17 cellular contexts compared by ENCODE assay signal in the genomic region with DNA sequence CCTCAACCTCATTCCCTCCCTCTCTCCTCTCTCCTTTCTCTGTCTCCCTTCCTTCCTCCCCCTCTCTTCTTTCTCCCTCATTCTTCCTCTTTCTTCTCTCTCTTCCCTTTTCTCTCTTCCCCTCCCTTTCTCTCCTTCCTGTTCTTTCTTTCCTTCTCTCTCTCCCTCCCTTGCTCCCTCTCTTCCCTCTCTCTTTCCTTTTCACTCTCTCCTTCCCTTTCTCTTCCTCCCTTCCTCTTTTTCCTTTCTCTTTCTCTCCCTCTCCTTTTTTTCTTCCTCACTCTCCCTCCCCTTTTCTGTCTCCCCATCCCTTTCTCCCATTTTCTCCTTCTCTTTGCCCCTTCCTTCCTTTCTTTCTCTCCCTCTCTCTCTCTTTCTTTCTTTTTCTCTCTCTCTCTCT. TPM values are rescaled to one million over a fixed set of nuclear protein-coding genes. Genes with fewer than 3 reads are reported as not detected.
DNase-seq lines count a peak whose midpoint lies in the region; ATAC-seq, FAIRE-seq and TF ChIP-seq lines count a peak whose summit lies in the region.
"Had no signal": no experiment of that assay in that cellular context is flagged by ENCODE, and none has a peak within 500 bp of the region (broad histone marks: within the 10 kb centered on the region; RNA-seq: fewer than 3 reads in every experiment).

No MANE protein-coding gene starts in this region.

- TF ChIP-seq CTCF in HepG2 (CRISPR knock-in tag; IDR thresholded peaks at IDR 0.05) = no peak
- TF ChIP-seq CTCF in right lobe of liver (IDR thresholded peaks at IDR 0.05) = no peak
- TF ChIP-seq CTCF in OCI-LY3 (IDR thresholded peaks at IDR 0.05; ENCODE audit: low read depth, low read length) = no peak

- no peaks in the 10 kb centered on the region for H3K36me3 Mint-ChIP-seq in naive thymus-derived CD4-positive, alpha-beta T cell
- H3K36me3 Mint-ChIP-seq: CD8-positive, alpha-beta T cell had no signal

- no TSS peak for BruUV-seq in HepG2 (replicated peaks; lab: Mats Ljungman, UMichigan)

- DNase-seq in HepG2 (ENCODE audit: low spot score) (no peak), right lobe of liver (no peak), neuronal stem cell (ENCODE audit: low spot score) (no peak), erythroblast (lab: John Stamatoyannopoulos, UW) (no peak)
- DNase-seq in stimulated activated CD4-positive, alpha-beta T cell treated with anti-CD3 and anti-CD28 coated beads, Interleukin-2, amount 100 ng/mL, for 24 hours = no peak
- DNase-seq in naive thymus-derived CD4-positive, alpha-beta T cell = no peak
- DNase-seq: 8988T; CD8-positive, alpha-beta T cell; COR-L47; DMS 273 treated with DMSO at 0.1 percent for 48 hours; DMS53; GM23248; H7 had no signal

- H3K23ac ChIP-seq in neuronal stem cell (ENCODE audit: low read depth, low read length, poor library complexity) = peak overlapping the region; percentile 26

- CTCF ChIA-PET in HepG2 (lab: Yijun Ruan, JAX; ENCODE audit: low intra/inter-chr PET ratio, low total read pairs) = no interaction called here
- CTCF ChIA-PET in naive thymus-derived CD4-positive, alpha-beta T cell (lab: Charles Lee) = interaction anchor here (0.8 kb wide), 1 partner anchor 226 kb away, joined by 6 read pairs; no protein-coding TSS in a partner anchor

- H3K27me3 ChIP-seq in HepG2 (ENCODE audit: control insufficient read depth in 1 of 2, insufficient read depth in 2 of 2, low read length in 2 of 2) = peaks cover 0 to 8% of the 10 kb centered on the region in 2 experiments; a peak in 2 of 5 replicates
- H3K27me3 ChIP-seq in right lobe of liver = no peaks in the 10 kb centered on the region
- H3K27me3 ChIP-seq in OCI-LY3 (ENCODE audit: low read depth, low read length) = no peaks in the 10 kb centered on the region
- no peaks in the 10 kb centered on the region for H3K27me3 ChIP-seq in neuronal stem cell (ENCODE audit: control insufficient read depth in 3 of 3, insufficient read depth in 3 of 3, low read depth in 1 of 3, low read length in 3 of 3)
- no peaks in the 10 kb centered on the region for H3K27me3 ChIP-seq in naive thymus-derived CD4-positive, alpha-beta T cell (ENCODE audit: control insufficient read depth in 2 of 2, insufficient read depth in 2 of 2, low read length in 2 of 2)
- H3K27me3 ChIP-seq: BLaER1 treated with 17β-estradiol and CSF1 and Interleukin-3, amounts not matched to agents 10 nM and 100 nM had no signal

- intact Hi-C loops in HepG2 (cut with micrococcal nuclease; ENCODE audit: unreplicated experiment) = no loop called here
- intact Hi-C loops in right lobe of liver (cut with DNase I) = no loop called here
- intact Hi-C loops in naive thymus-derived CD4-positive, alpha-beta T cell (cut with micrococcal nuclease) = no loop called here

- H2AK5ac ChIP-seq in neuronal stem cell (ENCODE audit: low read depth, low read length) = no peak overlapping the region

- no peak overlapping the region for H3K27ac Mint-ChIP-seq in naive thymus-derived CD4-positive, alpha-beta T cell
- H3K27ac Mint-ChIP-seq: CD8-positive, alpha-beta T cell had no signal

- no peak for TF ChIP-seq RAD21 in HepG2 (CRISPR knock-in tag; IDR thresholded peaks at IDR 0.05)

- no peak overlapping the region for H2BK12ac ChIP-seq in neuronal stem cell (ENCODE audit: low read length)

- peaks cover 0 to 17% (median 11%) of the 10 kb centered on the region in 5 donors for H3K27me3 Mint-ChIP-seq in naive thymus-derived CD4-positive, alpha-beta T cell

- H3K14ac ChIP-seq in neuronal stem cell (ENCODE audit: low read length) = no peak overlapping the region

- H4K8ac ChIP-seq in neuronal stem cell (ENCODE audit: low read depth, low read length) = no peak overlapping the region

- H3K4me3 ChIP-seq in HepG2 (replicated peaks in 1 of 3; ENCODE audit: insufficient read depth in 1 of 3, low read depth in 2 of 3, low read length in 3 of 3) (no peak overlapping the region), right lobe of liver (no peak overlapping the region), OCI-LY3 (ENCODE audit: low read length) (no peak overlapping the region), neuronal stem cell (ENCODE audit: low read length in 2 of 2) (no peak overlapping the region)
- H3K4me3 ChIP-seq in naive thymus-derived CD4-positive, alpha-beta T cell (ENCODE audit: low read length) = no peak overlapping the region
- H3K4me3 ChIP-seq: BLaER1 treated with 17β-estradiol and CSF1 and Interleukin-3, amounts not matched to agents 10 nM and 100 nM; GM23248 had no signal

- H3K18ac ChIP-seq in neuronal stem cell (ENCODE audit: low read length) = no peak overlapping the region

- peaks cover 23% of the 10 kb centered on the region for H3K4me1 ChIP-seq in HepG2 (ENCODE audit: insufficient read depth, low read length)
- no peaks in the 10 kb centered on the region for H3K4me1 ChIP-seq in right lobe of liver
- peaks cover 9% of the 10 kb centered on the region; the same call in 1 of the 2 replicates for H3K4me1 ChIP-seq in OCI-LY3 (ENCODE audit: low read length)
- H3K4me1 ChIP-seq in neuronal stem cell (ENCODE audit: control insufficient read depth in 2 of 2, insufficient read depth in 1 of 2, low read depth in 1 of 2, low read length in 2 of 2) = peaks cover 0 to 3% of the 10 kb centered on the region in 2 donors
- H3K4me1 ChIP-seq in naive thymus-derived CD4-positive, alpha-beta T cell (ENCODE audit: control insufficient read depth in 2 of 2, insufficient read depth in 2 of 2, low read length in 2 of 2) = peaks cover 0 to 3% of the 10 kb centered on the region in 2 donors

- H2BK5ac ChIP-seq in neuronal stem cell (ENCODE audit: low read length) = no peak overlapping the region

- TF ChIP-seq POLR2A in HepG2 (IDR thresholded peaks at IDR 0.05; ENCODE audit: insufficient read depth in 1 of 2, low read depth in 2 of 2, low read length in 2 of 2) (no peak), right lobe of liver (IDR thresholded peaks at IDR 0.05) (no peak), erythroblast (IDR thresholded peaks at IDR 0.05; ENCODE audit: low read length) (no peak)

- no peaks in the 10 kb centered on the region for H3K9me3 Mint-ChIP-seq in naive thymus-derived CD4-positive, alpha-beta T cell
- H3K9me3 Mint-ChIP-seq: CD8-positive, alpha-beta T cell had no signal

- H4K20me1 ChIP-seq in HepG2 (ENCODE audit: insufficient read depth, low read length) (no peaks in the 10 kb centered on the region), OCI-LY3 (ENCODE audit: insufficient read depth, low read length) (no peaks in the 10 kb centered on the region)
- H4K20me1 ChIP-seq: BLaER1 treated with 17β-estradiol and CSF1 and Interleukin-3, amounts not matched to agents 10 nM and 100 nM had no signal

- POLR2A ChIA-PET in HepG2 (lab: Yijun Ruan, JAX) = no interaction called here
- POLR2A ChIA-PET in naive thymus-derived CD4-positive, alpha-beta T cell (lab: Charles Lee) = no interaction called here

- TF ChIP-seq EP300 in HepG2 (IDR thresholded peaks at IDR 0.05; ENCODE audit: low read depth in 2 of 2, low read length in 2 of 2) (no peak), HepG2 (CRISPR knock-in tag; IDR thresholded peaks at IDR 0.05; ENCODE audit: borderline replicate concordance) (no peak)

- no peak overlapping the region for H2BK15ac ChIP-seq in neuronal stem cell (ENCODE audit: low read length)

- H3K36me3 ChIP-seq in HepG2 (replicated peaks in 1 of 2; ENCODE audit: control insufficient read depth in 1 of 2, insufficient read depth in 2 of 2, low read length in 2 of 2) (no peaks in the 10 kb centered on the region), right lobe of liver (no peaks in the 10 kb centered on the region), OCI-LY3 (replicated peaks; ENCODE audit: low read depth, low read length) (no peaks in the 10 kb centered on the region), neuronal stem cell (replicated peaks in 1 of 2; ENCODE audit: control insufficient read depth in 2 of 2, insufficient read depth in 2 of 2, low read length in 2 of 2) (no peaks in the 10 kb centered on the region)
- H3K36me3 ChIP-seq in naive thymus-derived CD4-positive, alpha-beta T cell (ENCODE audit: control insufficient read depth in 2 of 3, insufficient read depth in 3 of 3, low read length in 3 of 3) = no peaks in the 10 kb centered on the region
- H3K36me3 ChIP-seq: BLaER1 treated with 17β-estradiol and CSF1 and Interleukin-3, amounts not matched to agents 10 nM and 100 nM had no signal

- H2AFZ ChIP-seq in HepG2 (ENCODE audit: low read length) (no peak overlapping the region), OCI-LY3 (ENCODE audit: low read depth, low read length) (no peak overlapping the region), neuronal stem cell (ENCODE audit: low read length) (no peak overlapping the region)
- H2AFZ ChIP-seq: GM23248 had no signal

- H3K79me1 ChIP-seq in neuronal stem cell (ENCODE audit: low read depth, low read length) = no peaks in the 10 kb centered on the region

- ATAC-seq in HepG2 (no peak), right lobe of liver (no peak), GM18519 (IDR thresholded peaks at IDR 0.05; ENCODE audit: low FRiP score, unreplicated experiment) (no peak)
- no peak for ATAC-seq in naive thymus-derived CD4-positive, alpha-beta T cell

- H3K4ac ChIP-seq in neuronal stem cell (ENCODE audit: low read length) = no peak overlapping the region

- H3K9me3 ChIP-seq in HepG2 (ENCODE audit: low read length) = no peaks in the 10 kb centered on the region
- H3K9me3 ChIP-seq in right lobe of liver = no peaks in the 10 kb centered on the region
- no peaks in the 10 kb centered on the region for H3K9me3 ChIP-seq in OCI-LY3 (ENCODE audit: insufficient read depth, low read length)
- no peaks in the 10 kb centered on the region for H3K9me3 ChIP-seq in neuronal stem cell (replicated peaks in 1 of 2; ENCODE audit: control insufficient read depth in 2 of 2, insufficient read depth in 1 of 2, low read depth in 1 of 2, low read length in 2 of 2)
- H3K9me3 ChIP-seq in naive thymus-derived CD4-positive, alpha-beta T cell (ENCODE audit: control insufficient read depth in 2 of 3, low read length in 3 of 3) = no peaks in the 10 kb centered on the region
- H3K9me3 ChIP-seq: BLaER1 treated with 17β-estradiol and CSF1 and Interleukin-3, amounts not matched to agents 10 nM and 100 nM had no signal

- H3K9ac ChIP-seq in HepG2 (ENCODE audit: insufficient read depth, low read depth, low read length) = no peak overlapping the region
- H3K9ac ChIP-seq in OCI-LY3 (ENCODE audit: low read length) = no peak overlapping the region
- no peak overlapping the region for H3K9ac ChIP-seq in neuronal stem cell (ENCODE audit: low read depth, low read length, poor library complexity)
- H3K9ac ChIP-seq: BLaER1 treated with 17β-estradiol and CSF1 and Interleukin-3, amounts not matched to agents 10 nM and 100 nM; GM23248 had no signal

- H2BK120ac ChIP-seq in neuronal stem cell (ENCODE audit: low read depth, low read length) = no peak overlapping the region

- FAIRE-seq in HepG2 (lab: Jason Lieb, UNC) = no peak
- FAIRE-seq: G401.6 had no signal

- H3K4me3 Mint-ChIP-seq in naive thymus-derived CD4-positive, alpha-beta T cell = no peak overlapping the region
- H3K4me3 Mint-ChIP-seq: CD8-positive, alpha-beta T cell had no signal

- in situ Hi-C loops in HepG2 (cut with HindIII; ENCODE audit: extremely low pct_ligation_motif_present, low pct_unique_long_range_greater_than_20kb) = no loop called here

- no peaks in the 10 kb centered on the region for H3K79me2 ChIP-seq in HepG2 (ENCODE audit: insufficient read depth, low read length)
- H3K79me2 ChIP-seq in OCI-LY3 (ENCODE audit: low read length) = no peaks in the 10 kb centered on the region

- peaks cover 6 to 18% (median 15%) of the 10 kb centered on the region in 7 donors for H3K4me1 Mint-ChIP-seq in naive thymus-derived CD4-positive, alpha-beta T cell

- H3K4me2 ChIP-seq in HepG2 (ENCODE audit: low read depth, low read length) = no peak overlapping the region
- H3K4me2 ChIP-seq in OCI-LY3 (ENCODE audit: low read length) = 0 out of 2 replicates have a peak overlapping the region, but pooled peaks have one; percentile 87
- H3K4me2 ChIP-seq in neuronal stem cell (ENCODE audit: insufficient read depth, low read length, poor library complexity, severe bottlenecking) = no peak overlapping the region

- no peak overlapping the region for H4K91ac ChIP-seq in neuronal stem cell (ENCODE audit: low read depth, low read length, poor library complexity)

- no peak overlapping the region for H3K27ac ChIP-seq in HepG2 (ENCODE audit: extremely low read length, insufficient read depth, low read length)
- H3K27ac ChIP-seq in right lobe of liver = no peak overlapping the region
- H3K27ac ChIP-seq in OCI-LY3 (ENCODE audit: low read length) = no peak overlapping the region
- no peak overlapping the region for H3K27ac ChIP-seq in neuronal stem cell (replicated peaks; ENCODE audit: low read length)
- H3K27ac ChIP-seq in naive thymus-derived CD4-positive, alpha-beta T cell (ENCODE audit: low read depth, low read length) = no peak overlapping the region
- H3K27ac ChIP-seq: BLaER1 treated with 17β-estradiol and CSF1 and Interleukin-3, amounts not matched to agents 10 nM and 100 nM; GM23248 had no signal

RNA-seq across cellular contexts. Expression of gene ELAC2, which starts 7.9 kb away (rescaled TPM):
- total RNA-seq in HepG2 (2016; rRNA removed; fragmentation: Illumina TruSeq; extraction: Trizol) (42.9 and 50.4 TPM in 2 replicates), right lobe of liver (10 to 100 TPM; 28.7 to 72.8 (median 36.2) TPM)
- total RNA-seq in HepG2 (2016; cell fraction: cytosol; rRNA removed; fragmentation: Illumina TruSeq; extraction: Trizol; ENCODE audit: low read depth) = 6.8 and 7.4 TPM in 2 replicates
- 38.0 and 55.2 TPM in 2 replicates for total RNA-seq in HepG2 (2016; cell fraction: insoluble cytoplasmic fraction; rRNA removed; fragmentation: Illumina TruSeq; extraction: Trizol)
- total RNA-seq in HepG2 (2016; cell fraction: membrane; rRNA removed; fragmentation: Illumina TruSeq; extraction: Trizol) = 14.0 and 16.1 TPM in 2 replicates
- 48.8 and 59.2 TPM in 2 replicates for total RNA-seq in HepG2 (2016; cell fraction: nucleus; rRNA removed; fragmentation: Illumina TruSeq; extraction: Trizol)
- 35.6 and 45.1 TPM in 2 replicates for polyA plus RNA-seq in HepG2 (2011; rRNA removed)
- 30.3 and 39.0 TPM in 2 replicates for polyA plus RNA-seq in HepG2 (2011; cell fraction: cytosol; rRNA removed)
- 95.9 and 116 TPM in 2 replicates for polyA plus RNA-seq in HepG2 (2011; cell fraction: nucleus; rRNA removed)
- polyA plus RNA-seq in HepG2 (2012) = 21.6 and 29.3 TPM in 2 replicates
- 4.0 and 5.6 TPM in 2 replicates for polyA plus RNA-seq in HepG2 (2016; cell fraction: cytosol; fragmentation: Illumina TruSeq; extraction: Trizol; ENCODE audit: low read depth)
- 33.5 and 45.6 TPM in 2 replicates for polyA plus RNA-seq in HepG2 (2016; cell fraction: insoluble cytoplasmic fraction; fragmentation: Illumina TruSeq; extraction: Trizol; ENCODE audit: low read depth)
- polyA plus RNA-seq in HepG2 (2016; cell fraction: membrane; fragmentation: Illumina TruSeq; extraction: Trizol; ENCODE audit: low read depth) = 8.1 and 11.5 TPM in 2 replicates
- polyA plus RNA-seq in HepG2 (2016; cell fraction: nucleus; fragmentation: Illumina TruSeq; extraction: Trizol; ENCODE audit: insufficient read depth, low read depth) = 86.8 and 92.4 TPM in 2 replicates
- polyA minus RNA-seq in HepG2 (2011; rRNA and poly(A)+ RNA removed; ENCODE audit: low replicate concordance) = 155 and 322 TPM in 2 replicates
- 23.6 and 23.8 TPM in 2 replicates for polyA minus RNA-seq in HepG2 (2011; cell fraction: cytosol; rRNA and poly(A)+ RNA removed)
- polyA minus RNA-seq in HepG2 (2011; cell fraction: nucleus; rRNA and poly(A)+ RNA removed) = 42.5 and 49.9 TPM in 2 replicates
- 38.7 TPM for polyA plus RNA-seq in neuronal stem cell (2013, experiment 1 of 2)
- 36.8 TPM for polyA plus RNA-seq in neuronal stem cell (2013, experiment 2 of 2)
- total RNA-seq in naive thymus-derived CD4-positive, alpha-beta T cell = 10 to 100 TPM; 65.2 to 78.9 (median 75.3) TPM
- 10 to 100 TPM; 43.4 to 79.3 TPM for polyA plus RNA-seq in naive thymus-derived CD4-positive, alpha-beta T cell
